Comparison of ENCODE assay signal across 9 cellular contexts in genomic region chr20:57698867-57699275, GRCh38. TPM values are rescaled to one million over a fixed set of nuclear protein-coding genes. Genes with fewer than 3 reads are reported as not detected.
DNase-seq lines count a peak whose midpoint lies in the region; ATAC-seq, FAIRE-seq and TF ChIP-seq lines count a peak whose summit lies in the region.
"Had no signal": no experiment of that assay in that cellular context is flagged by ENCODE, and none has a peak within 500 bp of the region (broad histone marks: within the 10 kb centered on the region; RNA-seq: fewer than 3 reads in every experiment).

No MANE protein-coding gene starts in this region.

- POLR2A ChIA-PET in RWPE1 (lab: Yijun Ruan, JAX; ENCODE audit: low non-redundant PET) (interaction anchor here (2.1 to 2.3 kb wide), 2 partner anchors 9 to 11 kb away, joined by 11 to 12 read pairs; partner anchors contain the start of gene PMEPA1), H1 (lab: Charles Lee; ENCODE audit: partially characterized antibody) (interaction anchor here (2.0 to 4.2 kb wide), 2 partner anchors 9 to 11 kb away, joined by 6 to 31 read pairs; partner anchors contain the start of gene PMEPA1)

- no peaks in the 10 kb centered on the region for H3K36me3 ChIP-seq in H1 (ENCODE audit: control insufficient read depth in 2 of 4, insufficient read depth in 4 of 4, low read length in 3 of 4)
- H3K36me3 ChIP-seq in transverse colon, result no peaks in the 10 kb centered on the region

- H4K91ac ChIP-seq in H1 (replicated peaks; ENCODE audit: insufficient read length, low read length), result no peak overlapping the region

- H2BK20ac ChIP-seq in H1 (ENCODE audit: low read length), result no peak overlapping the region

- no peak overlapping the region for H3K56ac ChIP-seq in H1 (replicated peaks; ENCODE audit: insufficient read length, low read depth, low read length)

- no peak for TF ChIP-seq RAD21 in H1 (IDR thresholded peaks at IDR 0.05 in 1 of 2, conservative IDR thresholded peaks at IDR 0.05 in 1 of 2; ENCODE audit: low read depth in 2 of 2, low read length in 2 of 2)

- no peak overlapping the region for H3K18ac ChIP-seq in H1 (ENCODE audit: extremely low read depth, low read length)

- H3K4ac ChIP-seq in H1 (replicated peaks; ENCODE audit: insufficient read length, low read depth, low read length), result no peak overlapping the region

- no peak overlapping the region for H3K4me3 ChIP-seq in H1 (ENCODE audit: extremely low read depth in 1 of 4, insufficient read depth in 2 of 4, low read depth in 3 of 4, low read length in 4 of 4)
- no peak overlapping the region for H3K4me3 ChIP-seq in transverse colon

- peak overlapping the region; percentile 92 for H3K27ac Mint-ChIP-seq in activated naive CD8-positive, alpha-beta T cell
- H3K27ac Mint-ChIP-seq in activated naive CD8-positive, alpha-beta T cell treated with anti-CD3 and anti-CD28 coated beads for 36 hours, result no peak overlapping the region
- H3K27ac Mint-ChIP-seq in immature natural killer cell, result no peak overlapping the region

- peaks cover 33 to 52% of the 10 kb centered on the region in 2 experiments for H4K20me1 ChIP-seq in H1 (replicated peaks in 1 of 2; ENCODE audit: control insufficient read depth in 1 of 2, insufficient read depth in 2 of 2, low read length in 2 of 2)

- no peak overlapping the region for H3K4me2 ChIP-seq in H1 (ENCODE audit: insufficient read depth in 1 of 2, low read depth in 2 of 2, low read length in 2 of 2)

- no peak for TF ChIP-seq EP300 in H1 (IDR thresholded peaks at IDR 0.05; ENCODE audit: borderline replicate concordance in 1 of 2, low read depth in 2 of 2, low read length in 2 of 2)
- no peak for TF ChIP-seq EP300 in transverse colon (IDR thresholded peaks at IDR 0.05; ENCODE audit: low read depth)

- H3K14ac ChIP-seq in H1 (ENCODE audit: insufficient read length), result no peak overlapping the region

- peaks cover 37% of the 10 kb centered on the region for H3K4me1 Mint-ChIP-seq in activated naive CD8-positive, alpha-beta T cell (ENCODE audit: low read depth)
- peaks cover 32% of the 10 kb centered on the region for H3K4me1 Mint-ChIP-seq in activated naive CD8-positive, alpha-beta T cell treated with anti-CD3 and anti-CD28 coated beads for 36 hours
- H3K4me1 Mint-ChIP-seq in immature natural killer cell, result no peaks in the 10 kb centered on the region

- H3K27me3 ChIP-seq in H1 (replicated peaks in 1 of 4; ENCODE audit: control insufficient read depth in 3 of 4, extremely low read depth in 1 of 4, insufficient read depth in 3 of 4, low read length in 3 of 4) (no peaks in the 10 kb centered on the region), transverse colon (no peaks in the 10 kb centered on the region)

- intact Hi-C loops in transverse colon (cut with DNase I; ENCODE audit: low total_unique reads), result no loop called here

- H2AFZ ChIP-seq in H1 (ENCODE audit: low read length), result no peak overlapping the region

- H3K27me3 Mint-ChIP-seq in activated naive CD8-positive, alpha-beta T cell, result no peaks in the 10 kb centered on the region
- no peaks in the 10 kb centered on the region for H3K27me3 Mint-ChIP-seq in activated naive CD8-positive, alpha-beta T cell treated with anti-CD3 and anti-CD28 coated beads for 36 hours
- peaks cover 2 to 20% (median 11%) of the 10 kb centered on the region in 3 donors for H3K27me3 Mint-ChIP-seq in immature natural killer cell (ENCODE audit: low read depth in 3 of 3)

- no peak overlapping the region for H2BK5ac ChIP-seq in H1 (ENCODE audit: low read depth, low read length)

- FAIRE-seq in H1 (lab: Jason Lieb, UNC), result no peak

- H3K79me2 ChIP-seq in H1 (ENCODE audit: control insufficient read depth in 1 of 2, insufficient read depth in 2 of 2, low read length in 2 of 2), result peaks cover 17 to 95% of the 10 kb centered on the region in 2 experiments

- H3K4me1 ChIP-seq in H1 (replicated peaks in 1 of 4; ENCODE audit: control insufficient read depth in 3 of 4, insufficient read depth in 4 of 4, low read length in 3 of 4) (peaks cover 0 to 12% (median 7%) of the 10 kb centered on the region in 4 experiments; a peak in 4 of 7 replicates), transverse colon (peaks cover 2 to 42% (median 30%) of the 10 kb centered on the region in 4 donors)

- no peak for DNase-seq in activated naive CD8-positive, alpha-beta T cell treated with anti-CD3 and anti-CD28 coated beads for 36 hours
- DNase-seq in RWPE1 (ENCODE audit: low spot score) (peak; percentile 65), H1 (ENCODE audit: low read depth in 1 of 2, low spot score in 2 of 2) (no peak), transverse colon (peak; percentile 37), immature natural killer cell (no peak)
- DNase-seq: H7 had no signal

- in situ Hi-C loops in transverse colon (cut with MboI; ENCODE audit: low pct_ligation_motif_present in 1 of 4, low pct_unique_long_range_greater_than_20kb in 1 of 4, low sequenced_read_pairs in 3 of 4), result no loop called here

- H2BK120ac ChIP-seq in H1 (replicated peaks; ENCODE audit: low read depth, low read length), result no peak overlapping the region

- no peak for TF ChIP-seq POLR2A in H1 (IDR thresholded peaks at IDR 0.05; ENCODE audit: control extremely low read depth in 1 of 2, low read depth in 2 of 2, low read length in 2 of 2)
- TF ChIP-seq POLR2A in transverse colon (IDR thresholded peaks at IDR 0.05), result no peak

- H3K27ac ChIP-seq in RWPE1 (peak overlapping the region; percentile 96), H1 (ENCODE audit: low read depth, low read length) (no peak overlapping the region), transverse colon (peak overlapping the region; percentile 62 to 77 (median 73))

- no peak overlapping the region for H2AK5ac ChIP-seq in H1 (ENCODE audit: low read depth, low read length)

- no peak overlapping the region for H3K9ac ChIP-seq in H1 (replicated peaks in 1 of 4; ENCODE audit: extremely low read depth in 1 of 4, low read depth in 3 of 4, low read length in 3 of 4)

- no peak overlapping the region for H3K23ac ChIP-seq in H1 (ENCODE audit: insufficient read length)

- WGBS in H1 (ENCODE audit: extremely low coverage in 1 of 2, insufficient coverage in 1 of 2, insufficient read length in 1 of 2, insufficient replicate concordance in 2 of 2, low coverage in 1 of 2, low lambda C conversion rate in 2 of 2, missing lambda C conversion rate in 1 of 2), 2 experiments, result 87% methylated on average over 7 of the region's 7 CpGs; no CpG with 5 or more reads in 1 of the 2 experiments
- WGBS in transverse colon (ENCODE audit: low coverage in 1 of 2), 2 donors, result 44% methylated on average over 7 of the region's 7 CpGs; no CpG with 5 or more reads in 1 of the 2 donors

- H3K4me3 Mint-ChIP-seq in activated naive CD8-positive, alpha-beta T cell, result peak overlapping the region; percentile 75
- H3K4me3 Mint-ChIP-seq in activated naive CD8-positive, alpha-beta T cell treated with anti-CD3 and anti-CD28 coated beads for 36 hours, result no peak overlapping the region
- H3K4me3 Mint-ChIP-seq in immature natural killer cell, result no peak overlapping the region

- 0 out of 2 replicates have a peak overlapping the region, but pooled peaks have one; percentile 4 for H4K8ac ChIP-seq in H1 (ENCODE audit: extremely low read depth, insufficient read depth, low read length)

- H3K9me3 Mint-ChIP-seq in activated naive CD8-positive, alpha-beta T cell (ENCODE audit: low read depth), result no peaks in the 10 kb centered on the region
- H3K9me3 Mint-ChIP-seq in activated naive CD8-positive, alpha-beta T cell treated with anti-CD3 and anti-CD28 coated beads for 36 hours, result no peaks in the 10 kb centered on the region
- no peaks in the 10 kb centered on the region for H3K9me3 Mint-ChIP-seq in immature natural killer cell

- ATAC-seq in GM21825 (IDR thresholded peaks at IDR 0.05; ENCODE audit: unreplicated experiment), result no peak
- ATAC-seq in HG03135 (IDR thresholded peaks at IDR 0.05; ENCODE audit: unreplicated experiment), result no peak

- CTCF ChIA-PET in RWPE1 (lab: Yijun Ruan, JAX) (interaction anchor here (0.7 to 1.0 kb wide), 4 partner anchors 9 to 581 kb away, joined by 3 to 6 read pairs (median 3); no protein-coding TSS in a partner anchor), H1 (lab: Charles Lee; ENCODE audit: partially characterized antibody) (interaction anchor here (1.3 to 3.1 kb wide), 4 partner anchors 8 to 45 kb away, joined by 3 to 11 read pairs (median 5); no protein-coding TSS in a partner anchor)

- no peaks in the 10 kb centered on the region for H3K23me2 ChIP-seq in H1 (ENCODE audit: low read depth, low read length)

- no peak overlapping the region for H2BK12ac ChIP-seq in H1 (ENCODE audit: low read depth, low read length)

- TF ChIP-seq CTCF in RWPE1 (conservative IDR thresholded peaks at IDR 0.05; ENCODE audit: low read depth) (no peak), H1 (IDR thresholded peaks at IDR 0.05; ENCODE audit: control extremely low read depth in 1 of 3, insufficient read depth in 1 of 3, low read depth in 1 of 3, low read length in 3 of 3) (no peak), transverse colon (IDR thresholded peaks at IDR 0.05) (no peak)

- no peak overlapping the region for H2BK15ac ChIP-seq in H1 (ENCODE audit: low read length)

- peaks cover 29% of the 10 kb centered on the region for H3K79me1 ChIP-seq in H1 (ENCODE audit: low read depth, low read length)

- H4K5ac ChIP-seq in H1 (ENCODE audit: insufficient read length, low read depth, low read length), result no peak overlapping the region

- H3K36me3 Mint-ChIP-seq in activated naive CD8-positive, alpha-beta T cell, result peaks cover 2% of the 10 kb centered on the region
- H3K36me3 Mint-ChIP-seq in activated naive CD8-positive, alpha-beta T cell treated with anti-CD3 and anti-CD28 coated beads for 36 hours, result no peaks in the 10 kb centered on the region
- no peaks in the 10 kb centered on the region for H3K36me3 Mint-ChIP-seq in immature natural killer cell

- no peaks in the 10 kb centered on the region for H3K9me3 ChIP-seq in H1 (ENCODE audit: insufficient read depth in 2 of 2, low read depth in 1 of 2, low read length in 1 of 2)
- H3K9me3 ChIP-seq in transverse colon, result no peaks in the 10 kb centered on the region

TF ChIP-seq in H1, 55 proteins besides CTCF, POLR2A, EP300 and RAD21 (continues in another document):
- TF ChIP-seq POU5F1 (IDR thresholded peaks at IDR 0.05; ENCODE audit: low read depth, low read length), result no peak
- no peak for TF ChIP-seq ASH2L (IDR thresholded peaks at IDR 0.05; ENCODE audit: low read length)

RNA-seq across cellular contexts. Expression of gene PMEPA1, which starts 10.9 kb away (rescaled TPM):
- 1 to 10 TPM; 1.0 to 1.7 TPM for total RNA-seq in activated naive CD8-positive, alpha-beta T cell treated with anti-CD3 and anti-CD28 coated beads for 36 hours
- total RNA-seq in H1 (2021; fragmentation: NEBNext Ultra II Directional; extraction: Animal tissue kit (Norgen Biotek cat#: 25700)), result 20.0 and 20.5 TPM in 2 replicates
- polyA plus RNA-seq in H1 (2011; rRNA removed) (12.7 and 18.1 TPM in 2 replicates), immature natural killer cell (not detected)
- polyA plus RNA-seq in H1 (2011; cell fraction: cytosol; rRNA removed), result 10.3 TPM
- 21.0 TPM for polyA plus RNA-seq in H1 (2011; cell fraction: nucleus; rRNA removed)
- 3.8 to 11.4 TPM (median 10.2 TPM) in 4 replicates for polyA plus RNA-seq in H1 (2012, experiment 1 of 2)
- polyA plus RNA-seq in H1 (2012, experiment 2 of 2), result 7.9 TPM
- polyA plus RNA-seq in H1 (2013, experiment 1 of 2), result 17.9 TPM
- polyA plus RNA-seq in H1 (2013, experiment 2 of 2), result 19.1 TPM
- 5.6 and 6.0 TPM in 2 replicates for polyA minus RNA-seq in H1 (2011; rRNA and poly(A)+ RNA removed)
- 15.3 TPM for polyA minus RNA-seq in H1 (2011; cell fraction: cytosol; rRNA and poly(A)+ RNA removed)
- polyA minus RNA-seq in H1 (2011; cell fraction: nucleus; rRNA and poly(A)+ RNA removed), result 12.0 TPM
- total RNA-seq in transverse colon, result 10 to 100 TPM in 2 of 4 donors, 1 to 10 TPM in 2; 6.4 to 10.8 (median 8.4) TPM

Comparison
In these comparisons a context has a peak if more than half of its experiments do, and no peak if none do; other contexts are left out.
1. DNase-seq: peak in RWPE1 (single experiment) and transverse colon (single experiment); none in activated naive CD8-positive, alpha-beta T cell treated with anti-CD3 and anti-CD28 coated beads for 36 hours (single experiment), H1 (0 of 2) and immature natural killer cell (0 of 3).